16 cellular contexts compared by ENCODE assay signal in the genomic region with DNA sequence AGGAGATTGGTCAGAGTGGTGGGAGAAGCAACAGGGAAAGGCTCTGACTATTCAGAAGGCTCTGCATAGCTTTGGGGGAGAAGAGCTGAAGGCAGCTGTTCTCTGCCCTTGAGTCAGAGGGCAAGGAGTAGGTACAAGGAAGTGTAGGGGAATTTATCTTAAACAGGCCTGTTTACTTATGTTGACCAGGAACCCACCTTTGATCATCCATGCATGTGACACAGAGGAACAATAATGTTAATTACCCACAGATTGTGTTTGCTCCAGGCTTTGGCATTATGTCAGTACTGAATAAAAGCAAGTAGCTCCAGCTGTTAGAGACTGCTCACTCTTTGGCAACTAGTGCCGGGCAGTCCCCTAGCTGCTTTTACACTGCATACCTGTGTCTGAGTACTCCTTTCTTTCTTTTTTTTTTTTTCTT.
DNase-seq lines count a peak whose midpoint lies in the region; ATAC-seq, FAIRE-seq and TF ChIP-seq lines count a peak whose summit lies in the region.
"Had no signal": no experiment of that assay in that cellular context is flagged by ENCODE, and none has a peak within 500 bp of the region (broad histone marks: within the 10 kb centered on the region; RNA-seq: fewer than 3 reads in every experiment).

No MANE protein-coding gene starts in this region.

- H3K4me3 ChIP-seq in AG10803 (ENCODE audit: low read length) (no peak overlapping the region), pancreas (no peak overlapping the region)
- H3K4me3 ChIP-seq: HAP-1, neural progenitor cell had no signal

- FAIRE-seq in GM12892 (lab: Jason Lieb, UNC) (peak; percentile 60), pancreas (lab: Jason Lieb, UNC) (no peak)
- FAIRE-seq: endothelial cell of umbilical vein had no signal

- WGBS in pancreas, 2 donors, result 78 to 80% methylated on average over 1 of the region's 1 CpG

- no peaks in the 10 kb centered on the region for H3K9me3 ChIP-seq in pancreas
- H3K9me3 ChIP-seq: HAP-1 had no signal

- H3K27me3 ChIP-seq in pancreas, result no peaks in the 10 kb centered on the region
- H3K27me3 ChIP-seq: neural progenitor cell had no signal

- CTCF ChIA-PET in WTC11 (lab: Charles Lee), result interaction anchor here (1.4 to 1.7 kb wide), 2 partner anchors 17 to 62 kb away, joined by 5 to 10 read pairs; no protein-coding TSS in a partner anchor

- H3K4me1 Mint-ChIP-seq in WTC11, result peaks cover 21% of the 10 kb centered on the region
- H3K4me1 Mint-ChIP-seq in stimulated activated naive CD8-positive, alpha-beta T cell treated with anti-CD3 and anti-CD28 coated beads, Interleukin-15, amount 100 ng/mL, for 72 hours, result no peaks in the 10 kb centered on the region

- H3K27ac ChIP-seq in pancreas, result no peak overlapping the region
- H3K27ac ChIP-seq: neural progenitor cell had no signal

- H3K27me3 Mint-ChIP-seq in WTC11 (ENCODE audit: low read depth), result no peaks in the 10 kb centered on the region; the same call in 1 of the 2 replicates
- H3K27me3 Mint-ChIP-seq in stimulated activated naive CD8-positive, alpha-beta T cell treated with anti-CD3 and anti-CD28 coated beads, Interleukin-15, amount 100 ng/mL, for 72 hours, result no peaks in the 10 kb centered on the region
- H3K27me3 Mint-ChIP-seq: memory B cell, T-helper 17 cell had no signal

- ATAC-seq in WTC11, result peak; percentile 39
- ATAC-seq in left colon, result peak; percentile 97
- no peak for ATAC-seq in pancreas
- ATAC-seq in HG02798 (IDR thresholded peaks at IDR 0.05; ENCODE audit: poor library complexity, unreplicated experiment), result no peak
- ATAC-seq in stimulated activated naive CD8-positive, alpha-beta T cell treated with anti-CD3 and anti-CD28 coated beads, Interleukin-15, amount 100 ng/mL, for 72 hours, result no peak
- ATAC-seq: T-helper 17 cell had no signal

- H3K36me3 Mint-ChIP-seq in WTC11, result peaks cover 5% of the 10 kb centered on the region; the same call in 1 of the 2 replicates
- H3K36me3 Mint-ChIP-seq: memory B cell, neural progenitor cell had no signal

- H3K4me3 Mint-ChIP-seq in WTC11, result no peak overlapping the region
- no peak overlapping the region for H3K4me3 Mint-ChIP-seq in stimulated activated naive CD8-positive, alpha-beta T cell treated with anti-CD3 and anti-CD28 coated beads, Interleukin-15, amount 100 ng/mL, for 72 hours
- H3K4me3 Mint-ChIP-seq: memory B cell, neural progenitor cell, T-helper 17 cell had no signal

- no peaks in the 10 kb centered on the region for H3K36me3 ChIP-seq in pancreas
- H3K36me3 ChIP-seq: HAP-1, neural progenitor cell had no signal

- POLR2A ChIA-PET in WTC11 (lab: Charles Lee), result no interaction called here

- no peak for TF ChIP-seq POLR2A in GM12892 (IDR thresholded peaks at IDR 0.05; ENCODE audit: low read depth, low read length)

- H3K4me1 ChIP-seq in pancreas, result no peaks in the 10 kb centered on the region
- H3K4me1 ChIP-seq: HAP-1, neural progenitor cell had no signal

- peaks cover 12% of the 10 kb centered on the region for H3K9me3 Mint-ChIP-seq in WTC11
- H3K9me3 Mint-ChIP-seq in stimulated activated naive CD8-positive, alpha-beta T cell treated with anti-CD3 and anti-CD28 coated beads, Interleukin-15, amount 100 ng/mL, for 72 hours, result peaks cover 0 to 7% of the 10 kb centered on the region in 2 donors
- H3K9me3 Mint-ChIP-seq: memory B cell had no signal

- DNase-seq in AG10803 (ENCODE audit: low read depth) (peak; percentile 69), GM12892 (ENCODE audit: insufficient read length) (no peak), WTC11 (ENCODE audit: low spot score) (no peak), left colon (no peak), pancreas (no peak), ecto neural progenitor cell (ENCODE audit: low spot score) (no peak)
- DNase-seq in stimulated activated naive CD8-positive, alpha-beta T cell treated with anti-CD3 and anti-CD28 coated beads, Interleukin-15, amount 100 ng/mL, for 72 hours, result no peak
- DNase-seq: cerebellar nuclear complex; MM.1S; stimulated activated CD4-positive, alpha-beta T cell treated with anti-CD3 and anti-CD28 coated beads, Interleukin-1b, Interleukin-23, amount 100 ng/mL, for 48 hours; T-helper 17 cell had no signal

- intact Hi-C loops in left colon (cut with DNase I, micrococcal nuclease) (no loop called here), pancreas (cut with DNase I) (no loop called here)

- no peak for TF ChIP-seq CTCF in AG10803 (conservative IDR thresholded peaks at IDR 0.05; ENCODE audit: low read length)
- TF ChIP-seq CTCF in WTC11 (IDR thresholded peaks at IDR 0.05), result no peak
- TF ChIP-seq CTCF in pancreas (IDR thresholded peaks at IDR 0.05), result no peak

- no peak overlapping the region for H3K27ac Mint-ChIP-seq in WTC11
- H3K27ac Mint-ChIP-seq in stimulated activated naive CD8-positive, alpha-beta T cell treated with anti-CD3 and anti-CD28 coated beads, Interleukin-15, amount 100 ng/mL, for 72 hours, result no peak overlapping the region
- H3K27ac Mint-ChIP-seq: neural progenitor cell, T-helper 17 cell had no signal

TF ChIP-seq in WTC11, 78 proteins besides CTCF, POLR2A, EP300 and RAD21:
- no peak for TF ChIP-seq ESRRA (CRISPR knock-in tag; IDR thresholded peaks at IDR 0.05; ENCODE audit: borderline replicate concordance)
- TF ChIP-seq, protein P1, sequence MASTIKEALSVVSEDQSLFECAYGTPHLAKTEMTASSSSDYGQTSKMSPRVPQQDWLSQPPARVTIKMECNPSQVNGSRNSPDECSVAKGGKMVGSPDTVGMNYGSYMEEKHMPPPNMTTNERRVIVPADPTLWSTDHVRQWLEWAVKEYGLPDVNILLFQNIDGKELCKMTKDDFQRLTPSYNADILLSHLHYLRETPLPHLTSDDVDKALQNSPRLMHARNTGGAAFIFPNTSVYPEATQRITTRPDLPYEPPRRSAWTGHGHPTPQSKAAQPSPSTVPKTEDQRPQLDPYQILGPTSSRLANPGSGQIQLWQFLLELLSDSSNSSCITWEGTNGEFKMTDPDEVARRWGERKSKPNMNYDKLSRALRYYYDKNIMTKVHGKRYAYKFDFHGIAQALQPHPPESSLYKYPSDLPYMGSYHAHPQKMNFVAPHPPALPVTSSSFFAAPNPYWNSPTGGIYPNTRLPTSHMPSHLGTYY (CRISPR knock-in tag; IDR thresholded peaks at IDR 0.05), result no peak
- TF ChIP-seq, protein P2, sequence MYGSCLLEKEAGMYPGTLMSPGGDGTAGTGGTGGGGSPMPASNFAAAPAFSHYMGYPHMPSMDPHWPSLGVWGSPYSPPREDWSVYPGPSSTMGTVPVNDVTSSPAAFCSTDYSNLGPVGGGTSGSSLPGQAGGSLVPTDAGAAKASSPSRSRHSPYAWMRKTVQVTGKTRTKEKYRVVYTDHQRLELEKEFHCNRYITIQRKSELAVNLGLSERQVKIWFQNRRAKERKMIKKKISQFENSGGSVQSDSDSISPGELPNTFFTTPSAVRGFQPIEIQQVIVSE (CRISPR knock-in tag; IDR thresholded peaks at IDR 0.05; ENCODE audit: borderline replicate concordance), result no peak
- TF ChIP-seq, protein P3, sequence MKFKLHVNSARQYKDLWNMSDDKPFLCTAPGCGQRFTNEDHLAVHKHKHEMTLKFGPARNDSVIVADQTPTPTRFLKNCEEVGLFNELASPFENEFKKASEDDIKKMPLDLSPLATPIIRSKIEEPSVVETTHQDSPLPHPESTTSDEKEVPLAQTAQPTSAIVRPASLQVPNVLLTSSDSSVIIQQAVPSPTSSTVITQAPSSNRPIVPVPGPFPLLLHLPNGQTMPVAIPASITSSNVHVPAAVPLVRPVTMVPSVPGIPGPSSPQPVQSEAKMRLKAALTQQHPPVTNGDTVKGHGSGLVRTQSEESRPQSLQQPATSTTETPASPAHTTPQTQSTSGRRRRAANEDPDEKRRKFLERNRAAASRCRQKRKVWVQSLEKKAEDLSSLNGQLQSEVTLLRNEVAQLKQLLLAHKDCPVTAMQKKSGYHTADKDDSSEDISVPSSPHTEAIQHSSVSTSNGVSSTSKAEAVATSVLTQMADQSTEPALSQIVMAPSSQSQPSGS (CRISPR knock-in tag; IDR thresholded peaks at IDR 0.05; ENCODE audit: borderline replicate concordance, low read depth), result no peak
- no peak for TF ChIP-seq ELF4 (CRISPR knock-in tag; IDR thresholded peaks at IDR 0.05; ENCODE audit: low read depth)
TF ChIP-seq in WTC11: peak in this region for 0.

Comparison
In these comparisons a context has a peak if more than half of its experiments do, and no peak if none do; other contexts are left out.
1. ATAC-seq: peak in WTC11 (single experiment) and left colon (single experiment); none in pancreas (0 of 4), HG02798 (single experiment) and stimulated activated naive CD8-positive, alpha-beta T cell treated with anti-CD3 and anti-CD28 coated beads, Interleukin-15, amount 100 ng/mL, for 72 hours (single experiment).